ENCODE assay signal across 2 cellular contexts in the genomic region with DNA sequence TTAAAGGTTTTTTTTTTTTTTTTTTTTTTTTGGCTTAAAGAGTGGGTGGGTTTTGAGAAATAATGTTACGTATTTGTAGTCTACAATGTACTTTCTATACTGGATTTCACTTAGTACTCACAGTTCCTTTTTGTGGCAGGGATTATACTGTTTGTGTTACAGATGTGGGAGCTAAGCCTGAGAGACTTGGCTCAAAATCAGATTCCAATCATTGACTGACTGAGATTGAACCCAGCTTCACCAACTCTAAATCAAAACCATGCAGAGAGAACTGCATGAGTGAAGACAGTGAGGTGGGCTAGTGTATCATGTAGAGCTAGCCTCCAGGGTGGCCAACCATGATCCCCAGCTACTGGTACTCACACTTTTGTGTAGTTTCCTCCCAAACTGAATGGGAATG.
TF ChIP-seq lines count a peak whose summit lies in the region.

No MANE protein-coding gene starts in this region.

TF ChIP-seq in SK-N-SH treated with all-trans-retinoic acid at 6 μM for 48 hours, 23 proteins besides CTCF, POLR2A, EP300 and RAD21 (continued from another document):
- TF ChIP-seq TSHZ2 (CRISPR knock-in tag; IDR thresholded peaks at IDR 0.05) (no peak), SNAI2 (CRISPR knock-in tag; IDR thresholded peaks at IDR 0.05) (no peak), TOX (CRISPR knock-in tag; IDR thresholded peaks at IDR 0.05; ENCODE audit: borderline replicate concordance) (no peak), ZNF70 (CRISPR knock-in tag; IDR thresholded peaks at IDR 0.05) (no peak), PPARA (CRISPR knock-in tag; IDR thresholded peaks at IDR 0.05; ENCODE audit: borderline replicate concordance) (no peak), ZC3H10 (CRISPR knock-in tag; IDR thresholded peaks at IDR 0.05) (no peak), OSR1 (CRISPR knock-in tag; IDR thresholded peaks at IDR 0.05) (no peak), ZNF8 (CRISPR knock-in tag; IDR thresholded peaks at IDR 0.05) (no peak), TCF4 (CRISPR knock-in tag; IDR thresholded peaks at IDR 0.05; ENCODE audit: borderline replicate concordance) (no peak), ZFP3 (CRISPR knock-in tag; IDR thresholded peaks at IDR 0.05) (no peak), ARNTL (CRISPR knock-in tag; IDR thresholded peaks at IDR 0.05; ENCODE audit: borderline replicate concordance, low read depth) (no peak), POU6F1 (CRISPR knock-in tag; IDR thresholded peaks at IDR 0.05; ENCODE audit: borderline replicate concordance, low read depth) (no peak)

TF ChIP-seq in H1, 55 proteins besides CTCF, POLR2A, EP300 and RAD21 (continued from another document):
- TF ChIP-seq, protein P1, sequence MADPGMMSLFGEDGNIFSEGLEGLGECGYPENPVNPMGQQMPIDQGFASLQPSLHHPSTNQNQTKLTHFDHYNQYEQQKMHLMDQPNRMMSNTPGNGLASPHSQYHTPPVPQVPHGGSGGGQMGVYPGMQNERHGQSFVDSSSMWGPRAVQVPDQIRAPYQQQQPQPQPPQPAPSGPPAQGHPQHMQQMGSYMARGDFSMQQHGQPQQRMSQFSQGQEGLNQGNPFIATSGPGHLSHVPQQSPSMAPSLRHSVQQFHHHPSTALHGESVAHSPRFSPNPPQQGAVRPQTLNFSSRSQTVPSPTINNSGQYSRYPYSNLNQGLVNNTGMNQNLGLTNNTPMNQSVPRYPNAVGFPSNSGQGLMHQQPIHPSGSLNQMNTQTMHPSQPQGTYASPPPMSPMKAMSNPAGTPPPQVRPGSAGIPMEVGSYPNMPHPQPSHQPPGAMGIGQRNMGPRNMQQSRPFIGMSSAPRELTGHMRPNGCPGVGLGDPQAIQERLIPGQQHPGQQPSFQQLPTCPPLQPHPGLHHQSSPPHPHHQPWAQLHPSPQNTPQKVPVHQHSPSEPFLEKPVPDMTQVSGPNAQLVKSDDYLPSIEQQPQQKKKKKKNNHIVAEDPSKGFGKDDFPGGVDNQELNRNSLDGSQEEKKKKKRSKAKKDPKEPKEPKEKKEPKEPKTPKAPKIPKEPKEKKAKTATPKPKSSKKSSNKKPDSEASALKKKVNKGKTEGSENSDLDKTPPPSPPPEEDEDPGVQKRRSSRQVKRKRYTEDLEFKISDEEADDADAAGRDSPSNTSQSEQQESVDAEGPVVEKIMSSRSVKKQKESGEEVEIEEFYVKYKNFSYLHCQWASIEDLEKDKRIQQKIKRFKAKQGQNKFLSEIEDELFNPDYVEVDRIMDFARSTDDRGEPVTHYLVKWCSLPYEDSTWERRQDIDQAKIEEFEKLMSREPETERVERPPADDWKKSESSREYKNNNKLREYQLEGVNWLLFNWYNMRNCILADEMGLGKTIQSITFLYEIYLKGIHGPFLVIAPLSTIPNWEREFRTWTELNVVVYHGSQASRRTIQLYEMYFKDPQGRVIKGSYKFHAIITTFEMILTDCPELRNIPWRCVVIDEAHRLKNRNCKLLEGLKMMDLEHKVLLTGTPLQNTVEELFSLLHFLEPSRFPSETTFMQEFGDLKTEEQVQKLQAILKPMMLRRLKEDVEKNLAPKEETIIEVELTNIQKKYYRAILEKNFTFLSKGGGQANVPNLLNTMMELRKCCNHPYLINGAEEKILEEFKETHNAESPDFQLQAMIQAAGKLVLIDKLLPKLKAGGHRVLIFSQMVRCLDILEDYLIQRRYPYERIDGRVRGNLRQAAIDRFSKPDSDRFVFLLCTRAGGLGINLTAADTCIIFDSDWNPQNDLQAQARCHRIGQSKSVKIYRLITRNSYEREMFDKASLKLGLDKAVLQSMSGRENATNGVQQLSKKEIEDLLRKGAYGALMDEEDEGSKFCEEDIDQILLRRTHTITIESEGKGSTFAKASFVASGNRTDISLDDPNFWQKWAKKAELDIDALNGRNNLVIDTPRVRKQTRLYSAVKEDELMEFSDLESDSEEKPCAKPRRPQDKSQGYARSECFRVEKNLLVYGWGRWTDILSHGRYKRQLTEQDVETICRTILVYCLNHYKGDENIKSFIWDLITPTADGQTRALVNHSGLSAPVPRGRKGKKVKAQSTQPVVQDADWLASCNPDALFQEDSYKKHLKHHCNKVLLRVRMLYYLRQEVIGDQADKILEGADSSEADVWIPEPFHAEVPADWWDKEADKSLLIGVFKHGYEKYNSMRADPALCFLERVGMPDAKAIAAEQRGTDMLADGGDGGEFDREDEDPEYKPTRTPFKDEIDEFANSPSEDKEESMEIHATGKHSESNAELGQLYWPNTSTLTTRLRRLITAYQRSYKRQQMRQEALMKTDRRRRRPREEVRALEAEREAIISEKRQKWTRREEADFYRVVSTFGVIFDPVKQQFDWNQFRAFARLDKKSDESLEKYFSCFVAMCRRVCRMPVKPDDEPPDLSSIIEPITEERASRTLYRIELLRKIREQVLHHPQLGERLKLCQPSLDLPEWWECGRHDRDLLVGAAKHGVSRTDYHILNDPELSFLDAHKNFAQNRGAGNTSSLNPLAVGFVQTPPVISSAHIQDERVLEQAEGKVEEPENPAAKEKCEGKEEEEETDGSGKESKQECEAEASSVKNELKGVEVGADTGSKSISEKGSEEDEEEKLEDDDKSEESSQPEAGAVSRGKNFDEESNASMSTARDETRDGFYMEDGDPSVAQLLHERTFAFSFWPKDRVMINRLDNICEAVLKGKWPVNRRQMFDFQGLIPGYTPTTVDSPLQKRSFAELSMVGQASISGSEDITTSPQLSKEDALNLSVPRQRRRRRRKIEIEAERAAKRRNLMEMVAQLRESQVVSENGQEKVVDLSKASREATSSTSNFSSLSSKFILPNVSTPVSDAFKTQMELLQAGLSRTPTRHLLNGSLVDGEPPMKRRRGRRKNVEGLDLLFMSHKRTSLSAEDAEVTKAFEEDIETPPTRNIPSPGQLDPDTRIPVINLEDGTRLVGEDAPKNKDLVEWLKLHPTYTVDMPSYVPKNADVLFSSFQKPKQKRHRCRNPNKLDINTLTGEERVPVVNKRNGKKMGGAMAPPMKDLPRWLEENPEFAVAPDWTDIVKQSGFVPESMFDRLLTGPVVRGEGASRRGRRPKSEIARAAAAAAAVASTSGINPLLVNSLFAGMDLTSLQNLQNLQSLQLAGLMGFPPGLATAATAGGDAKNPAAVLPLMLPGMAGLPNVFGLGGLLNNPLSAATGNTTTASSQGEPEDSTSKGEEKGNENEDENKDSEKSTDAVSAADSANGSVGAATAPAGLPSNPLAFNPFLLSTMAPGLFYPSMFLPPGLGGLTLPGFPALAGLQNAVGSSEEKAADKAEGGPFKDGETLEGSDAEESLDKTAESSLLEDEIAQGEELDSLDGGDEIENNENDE (IDR thresholded peaks at IDR 0.05; ENCODE audit: insufficient replicate concordance, low read length), result no peak
- TF ChIP-seq TAF1 (IDR thresholded peaks at IDR 0.05; ENCODE audit: low read depth, low read length), result no peak
- TF ChIP-seq HDAC6 (IDR thresholded peaks at IDR 0.05; ENCODE audit: low read depth, low read length), result no peak
- TF ChIP-seq ZNF274 (IDR thresholded peaks at IDR 0.05; ENCODE audit: borderline replicate concordance, extremely low read depth, low read length), result no peak
- TF ChIP-seq JUN (IDR thresholded peaks at IDR 0.05; ENCODE audit: low read depth, low read length), result no peak
- no peak for TF ChIP-seq E2F6 (IDR thresholded peaks at IDR 0.05)
- no peak for TF ChIP-seq KDM1A (IDR thresholded peaks at IDR 0.05; ENCODE audit: borderline replicate concordance, low read length)
- no peak for TF ChIP-seq CTBP2 (IDR thresholded peaks at IDR 0.05; ENCODE audit: borderline replicate concordance, insufficient read depth, insufficient read length, low read length)
- TF ChIP-seq RBBP5 (IDR thresholded peaks at IDR 0.05; ENCODE audit: borderline replicate concordance, low read depth, low read length), result no peak
- TF ChIP-seq SAP30 (IDR thresholded peaks at IDR 0.05; ENCODE audit: insufficient read depth, insufficient replicate concordance, low read length), result no peak
TF ChIP-seq in H1: peak in this region for 0.
